ENCODE assay signal across 1 cellular context in the genomic region with DNA sequence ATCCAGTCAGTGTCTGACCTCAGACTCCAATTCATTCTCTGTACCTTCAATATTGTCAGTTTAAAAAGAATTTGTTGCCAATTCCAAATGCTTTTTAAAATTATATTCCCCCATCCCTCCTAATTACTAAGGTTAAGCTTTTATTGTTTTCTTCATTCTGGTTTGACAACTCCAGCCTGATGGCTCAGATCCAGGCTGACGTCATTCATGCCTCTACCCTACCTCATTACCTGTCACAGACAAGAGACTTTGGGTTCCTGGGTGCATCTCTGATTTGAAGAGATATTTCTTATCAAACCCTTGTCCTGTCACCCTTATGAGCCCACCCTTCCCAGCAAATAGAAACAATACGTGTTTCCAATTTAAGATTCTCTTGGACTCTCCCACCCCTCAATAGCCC.
A peak's percentile ranks its signal among the peaks of the same experiment; 100 is the strongest.
TF ChIP-seq lines count a peak whose summit lies in the region.

No MANE protein-coding gene starts in this region.

TF ChIP-seq in HepG2, 621 proteins besides CTCF, POLR2A, EP300 and RAD21 (continued from another document):
- TF ChIP-seq, protein P1, sequence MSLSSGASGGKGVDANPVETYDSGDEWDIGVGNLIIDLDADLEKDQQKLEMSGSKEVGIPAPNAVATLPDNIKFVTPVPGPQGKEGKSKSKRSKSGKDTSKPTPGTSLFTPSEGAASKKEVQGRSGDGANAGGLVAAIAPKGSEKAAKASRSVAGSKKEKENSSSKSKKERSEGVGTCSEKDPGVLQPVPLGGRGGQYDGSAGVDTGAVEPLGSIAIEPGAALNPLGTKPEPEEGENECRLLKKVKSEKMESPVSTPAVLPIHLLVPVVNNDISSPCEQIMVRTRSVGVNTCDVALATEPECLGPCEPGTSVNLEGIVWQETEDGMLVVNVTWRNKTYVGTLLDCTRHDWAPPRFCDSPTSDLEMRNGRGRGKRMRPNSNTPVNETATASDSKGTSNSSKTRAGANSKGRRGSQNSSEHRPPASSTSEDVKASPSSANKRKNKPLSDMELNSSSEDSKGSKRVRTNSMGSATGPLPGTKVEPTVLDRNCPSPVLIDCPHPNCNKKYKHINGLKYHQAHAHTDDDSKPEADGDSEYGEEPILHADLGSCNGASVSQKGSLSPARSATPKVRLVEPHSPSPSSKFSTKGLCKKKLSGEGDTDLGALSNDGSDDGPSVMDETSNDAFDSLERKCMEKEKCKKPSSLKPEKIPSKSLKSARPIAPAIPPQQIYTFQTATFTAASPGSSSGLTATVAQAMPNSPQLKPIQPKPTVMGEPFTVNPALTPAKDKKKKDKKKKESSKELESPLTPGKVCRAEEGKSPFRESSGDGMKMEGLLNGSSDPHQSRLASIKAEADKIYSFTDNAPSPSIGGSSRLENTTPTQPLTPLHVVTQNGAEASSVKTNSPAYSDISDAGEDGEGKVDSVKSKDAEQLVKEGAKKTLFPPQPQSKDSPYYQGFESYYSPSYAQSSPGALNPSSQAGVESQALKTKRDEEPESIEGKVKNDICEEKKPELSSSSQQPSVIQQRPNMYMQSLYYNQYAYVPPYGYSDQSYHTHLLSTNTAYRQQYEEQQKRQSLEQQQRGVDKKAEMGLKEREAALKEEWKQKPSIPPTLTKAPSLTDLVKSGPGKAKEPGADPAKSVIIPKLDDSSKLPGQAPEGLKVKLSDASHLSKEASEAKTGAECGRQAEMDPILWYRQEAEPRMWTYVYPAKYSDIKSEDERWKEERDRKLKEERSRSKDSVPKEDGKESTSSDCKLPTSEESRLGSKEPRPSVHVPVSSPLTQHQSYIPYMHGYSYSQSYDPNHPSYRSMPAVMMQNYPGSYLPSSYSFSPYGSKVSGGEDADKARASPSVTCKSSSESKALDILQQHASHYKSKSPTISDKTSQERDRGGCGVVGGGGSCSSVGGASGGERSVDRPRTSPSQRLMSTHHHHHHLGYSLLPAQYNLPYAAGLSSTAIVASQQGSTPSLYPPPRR (CRISPR knock-in tag; IDR thresholded peaks at IDR 0.05; ENCODE audit: borderline replicate concordance), result no peak
- TF ChIP-seq, protein P2, sequence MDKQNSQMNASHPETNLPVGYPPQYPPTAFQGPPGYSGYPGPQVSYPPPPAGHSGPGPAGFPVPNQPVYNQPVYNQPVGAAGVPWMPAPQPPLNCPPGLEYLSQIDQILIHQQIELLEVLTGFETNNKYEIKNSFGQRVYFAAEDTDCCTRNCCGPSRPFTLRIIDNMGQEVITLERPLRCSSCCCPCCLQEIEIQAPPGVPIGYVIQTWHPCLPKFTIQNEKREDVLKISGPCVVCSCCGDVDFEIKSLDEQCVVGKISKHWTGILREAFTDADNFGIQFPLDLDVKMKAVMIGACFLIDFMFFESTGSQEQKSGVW (CRISPR knock-in tag; IDR thresholded peaks at IDR 0.05; ENCODE audit: borderline replicate concordance), result no peak
- TF ChIP-seq CREB1 (IDR thresholded peaks at IDR 0.05), result peak; percentile 80
- TF ChIP-seq CREB1 (CRISPR knock-in tag; IDR thresholded peaks at IDR 0.05), result no peak
- TF ChIP-seq ZSCAN21 (CRISPR knock-in tag; IDR thresholded peaks at IDR 0.05; ENCODE audit: borderline replicate concordance), result no peak
- no peak for TF ChIP-seq ZNF431 (CRISPR knock-in tag; IDR thresholded peaks at IDR 0.05; ENCODE audit: borderline replicate concordance, low read depth)
- TF ChIP-seq, protein P3, sequence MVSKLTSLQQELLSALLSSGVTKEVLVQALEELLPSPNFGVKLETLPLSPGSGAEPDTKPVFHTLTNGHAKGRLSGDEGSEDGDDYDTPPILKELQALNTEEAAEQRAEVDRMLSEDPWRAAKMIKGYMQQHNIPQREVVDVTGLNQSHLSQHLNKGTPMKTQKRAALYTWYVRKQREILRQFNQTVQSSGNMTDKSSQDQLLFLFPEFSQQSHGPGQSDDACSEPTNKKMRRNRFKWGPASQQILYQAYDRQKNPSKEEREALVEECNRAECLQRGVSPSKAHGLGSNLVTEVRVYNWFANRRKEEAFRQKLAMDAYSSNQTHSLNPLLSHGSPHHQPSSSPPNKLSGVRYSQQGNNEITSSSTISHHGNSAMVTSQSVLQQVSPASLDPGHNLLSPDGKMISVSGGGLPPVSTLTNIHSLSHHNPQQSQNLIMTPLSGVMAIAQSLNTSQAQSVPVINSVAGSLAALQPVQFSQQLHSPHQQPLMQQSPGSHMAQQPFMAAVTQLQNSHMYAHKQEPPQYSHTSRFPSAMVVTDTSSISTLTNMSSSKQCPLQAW (CRISPR knock-in tag; IDR thresholded peaks at IDR 0.05), result no peak
- TF ChIP-seq PAF1 (CRISPR knock-in tag; IDR thresholded peaks at IDR 0.05), result no peak
- peak; percentile 78 for TF ChIP-seq ATF7 (IDR thresholded peaks at IDR 0.05)
- TF ChIP-seq ATF7 (CRISPR knock-in tag; IDR thresholded peaks at IDR 0.05), result no peak
- TF ChIP-seq ZNF775 (CRISPR knock-in tag; IDR thresholded peaks at IDR 0.05; ENCODE audit: borderline replicate concordance), result no peak
- TF ChIP-seq PPARG (CRISPR knock-in tag; conservative IDR thresholded peaks at IDR 0.05), result no peak
- TF ChIP-seq, protein P4, sequence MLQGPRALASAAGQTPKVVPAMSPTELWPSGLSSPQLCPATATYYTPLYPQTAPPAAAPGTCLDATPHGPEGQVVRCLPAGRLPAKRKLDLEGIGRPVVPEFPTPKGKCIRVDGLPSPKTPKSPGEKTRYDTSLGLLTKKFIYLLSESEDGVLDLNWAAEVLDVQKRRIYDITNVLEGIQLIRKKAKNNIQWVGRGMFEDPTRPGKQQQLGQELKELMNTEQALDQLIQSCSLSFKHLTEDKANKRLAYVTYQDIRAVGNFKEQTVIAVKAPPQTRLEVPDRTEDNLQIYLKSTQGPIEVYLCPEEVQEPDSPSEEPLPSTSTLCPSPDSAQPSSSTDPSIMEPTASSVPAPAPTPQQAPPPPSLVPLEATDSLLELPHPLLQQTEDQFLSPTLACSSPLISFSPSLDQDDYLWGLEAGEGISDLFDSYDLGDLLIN (CRISPR knock-in tag; IDR thresholded peaks at IDR 0.05; ENCODE audit: borderline replicate concordance), result no peak
- TF ChIP-seq TEAD2 (CRISPR knock-in tag; IDR thresholded peaks at IDR 0.05), result no peak
- TF ChIP-seq, protein P5, sequence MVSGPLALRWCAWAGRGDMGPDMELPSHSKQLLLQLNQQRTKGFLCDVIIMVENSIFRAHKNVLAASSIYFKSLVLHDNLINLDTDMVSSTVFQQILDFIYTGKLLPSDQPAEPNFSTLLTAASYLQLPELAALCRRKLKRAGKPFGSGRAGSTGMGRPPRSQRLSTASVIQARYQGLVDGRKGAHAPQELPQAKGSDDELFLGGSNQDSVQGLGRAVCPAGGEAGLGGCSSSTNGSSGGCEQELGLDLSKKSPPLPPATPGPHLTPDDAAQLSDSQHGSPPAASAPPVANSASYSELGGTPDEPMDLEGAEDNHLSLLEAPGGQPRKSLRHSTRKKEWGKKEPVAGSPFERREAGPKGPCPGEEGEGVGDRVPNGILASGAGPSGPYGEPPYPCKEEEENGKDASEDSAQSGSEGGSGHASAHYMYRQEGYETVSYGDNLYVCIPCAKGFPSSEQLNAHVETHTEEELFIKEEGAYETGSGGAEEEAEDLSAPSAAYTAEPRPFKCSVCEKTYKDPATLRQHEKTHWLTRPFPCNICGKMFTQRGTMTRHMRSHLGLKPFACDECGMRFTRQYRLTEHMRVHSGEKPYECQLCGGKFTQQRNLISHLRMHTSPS (CRISPR knock-in tag; IDR thresholded peaks at IDR 0.05; ENCODE audit: low read depth), result no peak
- no peak for TF ChIP-seq ZBTB3 (CRISPR knock-in tag; IDR thresholded peaks at IDR 0.05; ENCODE audit: borderline replicate concordance, low read depth)
